9 cellular contexts compared by ENCODE assay signal in the genomic region with DNA sequence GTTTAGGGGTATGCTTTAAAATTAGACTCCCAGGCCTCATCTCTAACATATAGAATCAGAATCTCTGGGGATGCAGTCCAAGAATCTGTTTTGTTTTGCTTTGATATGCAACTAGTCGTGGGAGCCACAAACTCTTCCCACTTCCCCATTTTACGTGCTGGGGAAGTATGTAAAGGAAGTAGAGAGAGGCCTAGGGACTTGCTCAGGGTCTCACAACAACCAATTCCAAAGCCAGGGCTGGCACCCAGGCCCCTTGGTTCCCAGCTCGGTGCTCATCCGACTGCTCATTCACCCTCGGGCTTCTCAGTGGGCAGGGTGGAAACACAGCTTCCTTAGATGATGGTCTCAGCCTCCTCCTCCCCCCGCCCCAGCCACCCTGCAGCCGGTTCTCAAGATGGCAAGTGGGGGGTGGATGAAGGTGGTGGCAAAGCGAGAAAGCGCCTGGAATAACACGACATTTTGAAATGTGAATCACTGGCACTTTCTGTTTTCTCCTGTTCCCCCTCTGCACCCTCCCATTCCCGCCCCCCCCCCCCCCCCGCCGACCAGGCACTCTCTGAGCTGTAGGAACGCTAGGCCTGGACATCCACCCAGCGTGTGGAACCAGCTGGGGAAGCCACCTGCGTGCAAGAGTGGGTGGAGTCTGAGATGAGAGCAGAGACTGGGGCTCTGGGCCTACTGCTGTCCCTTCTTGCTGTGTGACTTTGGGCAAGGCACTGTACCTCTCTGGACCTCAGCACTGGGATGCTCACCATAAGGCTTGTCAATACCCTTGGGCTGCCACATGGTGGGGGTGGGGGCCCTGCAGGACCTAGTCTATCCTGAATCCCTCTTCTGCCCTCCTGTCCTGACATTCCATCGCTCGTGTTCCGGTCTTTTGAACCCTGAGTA.
DNase-seq lines count a peak whose midpoint lies in the region; ATAC-seq and TF ChIP-seq lines count a peak whose summit lies in the region.
"Had no signal": no experiment of that assay in that cellular context is flagged by ENCODE, and none has a peak within 500 bp of the region (broad histone marks: within the 10 kb centered on the region; RNA-seq: fewer than 3 reads in every experiment).

No MANE protein-coding gene starts in this region.

- DNase-seq in RWPE2 (ENCODE audit: low spot score), result peak; percentile 55
- peak; percentile 30 for DNase-seq in naive B cell
- no peak for DNase-seq in NCI-H226
- no peak for DNase-seq in SW 1271 (lab: John Stamatoyannopoulos, UW)
- DNase-seq in natural killer cell treated with Interleukin-12 subunit alpha and Interleukin-12 subunit beta and Interleukin-15 and Interleukin-18, amount 100 ng/mL, for 72 hours (ENCODE audit: low spot score), result no peak
- DNase-seq: NCI-H1436 treated with DMSO at 0.1 percent for 48 hours had no signal

- peaks cover 38 to 54% (median 46%) of the 10 kb centered on the region in 3 donors for H3K4me1 Mint-ChIP-seq in naive B cell
- H3K4me1 Mint-ChIP-seq in natural killer cell treated with Interleukin-12 subunit alpha and Interleukin-12 subunit beta and Interleukin-15 and Interleukin-18, amount 100 ng/mL, for 72 hours (ENCODE audit: low read depth in 2 of 2), result peaks cover 27 to 53% of the 10 kb centered on the region in 2 donors

- H3K27ac ChIP-seq in RWPE2 (ENCODE audit: poor library complexity, severe bottlenecking), result no peak overlapping the region

- H3K27ac Mint-ChIP-seq in naive B cell, result peak overlapping the region in 5 of 6 donors; percentile 50 to 97 (median 69)
- H3K27ac Mint-ChIP-seq in natural killer cell treated with Interleukin-12 subunit alpha and Interleukin-12 subunit beta and Interleukin-15 and Interleukin-18, amount 100 ng/mL, for 72 hours, result peak overlapping the region in 1 of 2 donors; percentile 55

- no peaks in the 10 kb centered on the region for H3K36me3 Mint-ChIP-seq in naive B cell
- no peaks in the 10 kb centered on the region for H3K36me3 Mint-ChIP-seq in natural killer cell treated with Interleukin-12 subunit alpha and Interleukin-12 subunit beta and Interleukin-15 and Interleukin-18, amount 100 ng/mL, for 72 hours

- H3K36me3 ChIP-seq in RWPE2 (ENCODE audit: low read depth), result no peaks in the 10 kb centered on the region

- H3K27me3 ChIP-seq in RWPE2 (ENCODE audit: insufficient read depth, poor library complexity, severe bottlenecking), result no peaks in the 10 kb centered on the region

- no peaks in the 10 kb centered on the region for H3K9me3 Mint-ChIP-seq in naive B cell
- no peaks in the 10 kb centered on the region for H3K9me3 Mint-ChIP-seq in natural killer cell treated with Interleukin-12 subunit alpha and Interleukin-12 subunit beta and Interleukin-15 and Interleukin-18, amount 100 ng/mL, for 72 hours

- H3K4me3 Mint-ChIP-seq in naive B cell, result peak overlapping the region; percentile 0 to 91 (median 70)
- H3K4me3 Mint-ChIP-seq in natural killer cell treated with Interleukin-12 subunit alpha and Interleukin-12 subunit beta and Interleukin-15 and Interleukin-18, amount 100 ng/mL, for 72 hours, result no peak overlapping the region

- ATAC-seq in GM18511 (IDR thresholded peaks at IDR 0.05; ENCODE audit: unreplicated experiment), result peak; percentile 36
- peak; percentile 42 for ATAC-seq in HG02798 (IDR thresholded peaks at IDR 0.05; ENCODE audit: poor library complexity, unreplicated experiment)
- no peak for ATAC-seq in RWPE2 (ENCODE audit: low read depth)
- ATAC-seq in naive B cell (ENCODE audit: low read depth in 2 of 2), result peak; percentile 57 to 63
- no peak for ATAC-seq in natural killer cell treated with Interleukin-12 subunit alpha and Interleukin-12 subunit beta and Interleukin-15 and Interleukin-18, amount 100 ng/mL, for 72 hours
- ATAC-seq in GM19035 (IDR thresholded peaks at IDR 0.05; ENCODE audit: unreplicated experiment), result no peak

- H3K27me3 Mint-ChIP-seq in naive B cell, result peaks cover 0 to 4% (median 4%) of the 10 kb centered on the region in 3 donors
- peaks cover 0 to 17% of the 10 kb centered on the region in 2 donors for H3K27me3 Mint-ChIP-seq in natural killer cell treated with Interleukin-12 subunit alpha and Interleukin-12 subunit beta and Interleukin-15 and Interleukin-18, amount 100 ng/mL, for 72 hours

- H3K4me1 ChIP-seq in RWPE2 (ENCODE audit: insufficient read depth, poor library complexity, severe bottlenecking), result no peaks in the 10 kb centered on the region

- H3K9me3 ChIP-seq in RWPE2 (ENCODE audit: severe bottlenecking), result no peaks in the 10 kb centered on the region

- H3K4me3 ChIP-seq in RWPE2 (ENCODE audit: severe bottlenecking), result no peak overlapping the region

- TF ChIP-seq CTCF in RWPE2 (IDR thresholded peaks at IDR 0.05; ENCODE audit: poor library complexity, severe bottlenecking), result no peak

Comparison
In these comparisons a context has a peak if more than half of its experiments do, and no peak if none do; other contexts are left out.
1. ATAC-seq: peak in GM18511 (single experiment), HG02798 (single experiment) and naive B cell (2 of 2); none in RWPE2 (single experiment), natural killer cell treated with Interleukin-12 subunit alpha and Interleukin-12 subunit beta and Interleukin-15 and Interleukin-18, amount 100 ng/mL, for 72 hours (0 of 2) and GM19035 (single experiment).
2. DNase-seq: peak in RWPE2 (single experiment) and naive B cell (single experiment); none in NCI-H226 (single experiment), SW 1271 (0 of 2) and natural killer cell treated with Interleukin-12 subunit alpha and Interleukin-12 subunit beta and Interleukin-15 and Interleukin-18, amount 100 ng/mL, for 72 hours (single experiment).